Comparison of ENCODE assay signal across 8 cellular contexts in genomic region chr19:4007836-4008539, GRCh38. TPM values are rescaled to one million over a fixed set of nuclear protein-coding genes. Genes with fewer than 3 reads are reported as not detected.
DNase-seq lines count a peak whose midpoint lies in the region; ATAC-seq and TF ChIP-seq lines count a peak whose summit lies in the region.

No MANE protein-coding gene starts in this region.

- H3K27me3 ChIP-seq in sigmoid colon: no peaks in the 10 kb centered on the region

- no peak for DNase-seq in activated T-helper 2 cell treated with anti-CD3 and anti-CD28 coated beads, Interferon-gamma antibody, Interleukin-2, Interleukin-4, amounts not matched to agents 10 μg/mL and 5 μg/mL and 100 μg/mL, durations not matched to agents 14 hours and 24 hours and 36 hours (ENCODE audit: low spot score)
- peak; percentile 48 for DNase-seq in left ventricle myocardium superior
- no peak for DNase-seq in sigmoid colon
- no peak for DNase-seq in SHP77 treated with DMSO at 0.1 percent for 48 hours (lab: John Stamatoyannopoulos, UW)
- no peak for DNase-seq in GOT3 (lab: John Stamatoyannopoulos, UW)

- no peaks in the 10 kb centered on the region for H3K9me3 Mint-ChIP-seq in IgD-negative memory B cell
- H3K9me3 Mint-ChIP-seq in activated T-helper 2 cell treated with anti-CD3 and anti-CD28 coated beads, Interferon-gamma antibody, Interleukin-2, Interleukin-4, amounts not matched to agents 10 μg/mL and 5 μg/mL and 100 μg/mL, durations not matched to agents 14 hours and 24 hours and 36 hours: no peaks in the 10 kb centered on the region

- no peak for TF ChIP-seq EP300 in sigmoid colon (IDR thresholded peaks at IDR 0.05)

- H3K4me1 ChIP-seq in sigmoid colon: peaks cover 0 to 56% (median 55%) of the 10 kb centered on the region in 4 donors

- TF ChIP-seq POLR2A in GM18505 (IDR thresholded peaks at IDR 0.05; ENCODE audit: borderline replicate concordance, extremely low read depth, insufficient read depth, insufficient read length) (no peak), sigmoid colon (IDR thresholded peaks at IDR 0.05) (no peak)

- H3K4me3 ChIP-seq in sigmoid colon: peak overlapping the region; percentile 72 to 100 (median 98)

- intact Hi-C loops in activated T-helper 2 cell treated with anti-CD3 and anti-CD28 coated beads, Interferon-gamma antibody, Interleukin-2, Interleukin-4, amounts not matched to agents 10 μg/mL and 5 μg/mL and 100 μg/mL, durations not matched to agents 14 hours and 24 hours and 36 hours (cut with micrococcal nuclease): loop anchor here (1.0 to 10.0 kb wide), 5 partner anchors 18 to 174 kb away; partner anchors contain the start of genes ANKRD24, EEF2, MAP2K2 and SIRT6
- intact Hi-C loops in left ventricle myocardium superior (cut with micrococcal nuclease): no loop called here
- intact Hi-C loops in sigmoid colon (cut with DNase I): loop anchor here (2.0 kb wide), 2 partner anchors 17 to 59 kb away; partner anchors contain the start of gene ZBTB7A

- H3K36me3 ChIP-seq in sigmoid colon: peaks cover 0 to 3% (median 2%) of the 10 kb centered on the region in 4 donors

- H3K27ac ChIP-seq in 22Rv1 (peak overlapping the region; percentile 83), sigmoid colon (peak overlapping the region; percentile 84 to 99 (median 97))

- TF ChIP-seq CTCF in 22Rv1 (IDR thresholded peaks at IDR 0.05) (no peak), sigmoid colon (IDR thresholded peaks at IDR 0.05) (no peak)

- H3K9me3 ChIP-seq in sigmoid colon: no peaks in the 10 kb centered on the region

- H3K36me3 Mint-ChIP-seq in IgD-negative memory B cell: no peaks in the 10 kb centered on the region
- H3K36me3 Mint-ChIP-seq in activated T-helper 2 cell treated with anti-CD3 and anti-CD28 coated beads, Interferon-gamma antibody, Interleukin-2, Interleukin-4, amounts not matched to agents 10 μg/mL and 5 μg/mL and 100 μg/mL, durations not matched to agents 14 hours and 24 hours and 36 hours (ENCODE audit: low read depth): peaks cover 14% of the 10 kb centered on the region

- peak; percentile 28 for ATAC-seq in GM18505 (IDR thresholded peaks at IDR 0.05; ENCODE audit: unreplicated experiment)
- peak; percentile 5 for ATAC-seq in left ventricle myocardium superior

- WGBS in sigmoid colon, 2 donors: 0 to 1% methylated on average over 55 of the region's 55 CpGs

- peak overlapping the region in 2 of 3 donors; percentile 76 to 81 for H3K27ac Mint-ChIP-seq in IgD-negative memory B cell
- peak overlapping the region; percentile 72 for H3K27ac Mint-ChIP-seq in activated T-helper 2 cell treated with anti-CD3 and anti-CD28 coated beads, Interferon-gamma antibody, Interleukin-2, Interleukin-4, amounts not matched to agents 10 μg/mL and 5 μg/mL and 100 μg/mL, durations not matched to agents 14 hours and 24 hours and 36 hours

- peaks cover 5 to 16% (median 15%) of the 10 kb centered on the region in 3 donors for H3K4me1 Mint-ChIP-seq in IgD-negative memory B cell
- H3K4me1 Mint-ChIP-seq in activated T-helper 2 cell treated with anti-CD3 and anti-CD28 coated beads, Interferon-gamma antibody, Interleukin-2, Interleukin-4, amounts not matched to agents 10 μg/mL and 5 μg/mL and 100 μg/mL, durations not matched to agents 14 hours and 24 hours and 36 hours (ENCODE audit: low read depth): peaks cover 8% of the 10 kb centered on the region

- no peaks in the 10 kb centered on the region for H3K27me3 Mint-ChIP-seq in IgD-negative memory B cell
- no peaks in the 10 kb centered on the region for H3K27me3 Mint-ChIP-seq in activated T-helper 2 cell treated with anti-CD3 and anti-CD28 coated beads, Interferon-gamma antibody, Interleukin-2, Interleukin-4, amounts not matched to agents 10 μg/mL and 5 μg/mL and 100 μg/mL, durations not matched to agents 14 hours and 24 hours and 36 hours (ENCODE audit: low read depth)

- H3K4me3 Mint-ChIP-seq in IgD-negative memory B cell: peak overlapping the region; percentile 83 to 92 (median 88)
- H3K4me3 Mint-ChIP-seq in activated T-helper 2 cell treated with anti-CD3 and anti-CD28 coated beads, Interferon-gamma antibody, Interleukin-2, Interleukin-4, amounts not matched to agents 10 μg/mL and 5 μg/mL and 100 μg/mL, durations not matched to agents 14 hours and 24 hours and 36 hours (ENCODE audit: low read depth): peak overlapping the region; percentile 86

RNA-seq across cellular contexts. Expression of gene PIAS4, which starts 0.5 kb away (rescaled TPM):
- polyA plus RNA-seq in IgD-negative memory B cell (8.9 TPM), sigmoid colon (10 to 100 TPM in 2 of 3 donors, 1 to 10 TPM in 1; 7.2 to 21.8 (median 15.0) TPM)
- 31.5 and 36.3 TPM in 2 replicates for total RNA-seq in activated T-helper 2 cell treated with anti-CD3 and anti-CD28 coated beads, Interferon-gamma antibody, Interleukin-2, Interleukin-4, amounts not matched to agents 10 μg/mL and 5 μg/mL and 100 μg/mL, durations not matched to agents 14 hours and 24 hours and 36 hours
- total RNA-seq in left ventricle myocardium superior (19.8 TPM), sigmoid colon (10 to 100 TPM; 16.5 to 29.9 (median 19.3) TPM)

RNA-seq across cellular contexts. Expression of gene EEF2, which starts 22.7 kb away (rescaled TPM):
- 1,056 TPM for polyA plus RNA-seq in IgD-negative memory B cell
- 2,377 and 2,451 TPM in 2 replicates for total RNA-seq in activated T-helper 2 cell treated with anti-CD3 and anti-CD28 coated beads, Interferon-gamma antibody, Interleukin-2, Interleukin-4, amounts not matched to agents 10 μg/mL and 5 μg/mL and 100 μg/mL, durations not matched to agents 14 hours and 24 hours and 36 hours
- 2,417 TPM for total RNA-seq in left ventricle myocardium superior
- 1,000 to 10,000 TPM; 1,842 to 2,448 (median 2,055) TPM for total RNA-seq in sigmoid colon
- 1,000 to 10,000 TPM in 2 of 3 donors, 100 to 1,000 TPM in 1; 906 to 1,654 (median 1,225) TPM for polyA plus RNA-seq in sigmoid colon

RNA-seq across cellular contexts. Expression of gene DAPK3, which starts 37.1 kb away (rescaled TPM):
- polyA plus RNA-seq in IgD-negative memory B cell (34.7 TPM), sigmoid colon (10 to 100 TPM; 38.4 to 66.8 (median 52.9) TPM)
- total RNA-seq in activated T-helper 2 cell treated with anti-CD3 and anti-CD28 coated beads, Interferon-gamma antibody, Interleukin-2, Interleukin-4, amounts not matched to agents 10 μg/mL and 5 μg/mL and 100 μg/mL, durations not matched to agents 14 hours and 24 hours and 36 hours: 40.1 and 43.3 TPM in 2 replicates
- total RNA-seq in left ventricle myocardium superior (68.5 TPM), sigmoid colon (100 to 1,000 TPM in 3 of 4 donors, 10 to 100 TPM in 1; 91.3 to 167 (median 125) TPM)

RNA-seq across cellular contexts. Expression of gene ZBTB7A, which starts 58.7 kb away (rescaled TPM):
- 75.7 TPM for polyA plus RNA-seq in IgD-negative memory B cell
- total RNA-seq in activated T-helper 2 cell treated with anti-CD3 and anti-CD28 coated beads, Interferon-gamma antibody, Interleukin-2, Interleukin-4, amounts not matched to agents 10 μg/mL and 5 μg/mL and 100 μg/mL, durations not matched to agents 14 hours and 24 hours and 36 hours: 39.9 and 41.2 TPM in 2 replicates
- total RNA-seq in left ventricle myocardium superior: 35.2 TPM
- total RNA-seq in sigmoid colon: 10 to 100 TPM; 35.4 to 53.2 (median 44.8) TPM
- polyA plus RNA-seq in sigmoid colon: 10 to 100 TPM; 22.8 to 39.1 (median 23.8) TPM
